ENCODE assay signal across 1 cellular context in genomic region chr7:101168412-101169049, GRCh38.
TF ChIP-seq lines count a peak whose summit lies in the region.

No MANE protein-coding gene starts in this region.

TF ChIP-seq in H1, 55 proteins besides CTCF, POLR2A, EP300 and RAD21:
- TF ChIP-seq SRF (IDR thresholded peaks at IDR 0.05; ENCODE audit: low read depth, low read length) (no peak), JUN (IDR thresholded peaks at IDR 0.05; ENCODE audit: low read depth, low read length) (peak; percentile 50; the same call in 1 of the 2 replicates), CTBP2 (IDR thresholded peaks at IDR 0.05; ENCODE audit: borderline replicate concordance, insufficient read depth, insufficient read length, low read length) (peak; percentile 57), JUND (IDR thresholded peaks at IDR 0.05; ENCODE audit: low read length) (peak; percentile 88)
